ENCODE assay signal across 10 cellular contexts in genomic region chr1:46065405-46065804, GRCh38.
DNase-seq lines count a peak whose midpoint lies in the region; ATAC-seq and TF ChIP-seq lines count a peak whose summit lies in the region.
"Had no signal": no experiment of that assay in that cellular context is flagged by ENCODE, and none has a peak within 500 bp of the region (broad histone marks: within the 10 kb centered on the region; RNA-seq: fewer than 3 reads in every experiment).

No MANE protein-coding gene starts in this region.

- no peak overlapping the region for H3K4me3 ChIP-seq in osteoblast (ENCODE audit: insufficient read depth, low read length)
- H3K4me3 ChIP-seq in foreskin fibroblast (ENCODE audit: low read depth in 1 of 2, low read length in 2 of 2) = no peak overlapping the region

- H2AFZ ChIP-seq in osteoblast (ENCODE audit: low read length) = peak overlapping the region; percentile 39

- intact Hi-C loops in activated CD4-positive, alpha-beta T cell treated with anti-CD3 and anti-CD28 coated beads for 36 hours (cut with DNase I, micrococcal nuclease) = no loop called here
- intact Hi-C loops in left ventricle myocardium superior (cut with micrococcal nuclease) = no loop called here

- TF ChIP-seq CTCF in osteoblast (IDR thresholded peaks at IDR 0.05; ENCODE audit: extremely low read depth, low read depth, low read length) (no peak), foreskin fibroblast (IDR thresholded peaks at IDR 0.05; ENCODE audit: low read depth, low read length) (no peak)

- H3K9me3 Mint-ChIP-seq in activated CD4-positive, alpha-beta T cell treated with anti-CD3 and anti-CD28 coated beads for 36 hours (ENCODE audit: low read depth) = no peaks in the 10 kb centered on the region
- H3K9me3 Mint-ChIP-seq in activated T-helper 17 cell treated with anti-CD3 and anti-CD28 coated beads, Interleukin-2, amount 50 U/mL, for 72 hours = no peaks in the 10 kb centered on the region

- no peaks in the 10 kb centered on the region for H3K9me3 ChIP-seq in KOPT-K1 (ENCODE audit: insufficient read depth, low read length, poor library complexity, severe bottlenecking)
- H3K9me3 ChIP-seq in osteoblast (ENCODE audit: low read depth, low read length) = no peaks in the 10 kb centered on the region

- no peaks in the 10 kb centered on the region for H3K36me3 Mint-ChIP-seq in activated CD4-positive, alpha-beta T cell treated with anti-CD3 and anti-CD28 coated beads for 36 hours (ENCODE audit: low read depth)
- H3K36me3 Mint-ChIP-seq in activated T-helper 17 cell treated with anti-CD3 and anti-CD28 coated beads, Interleukin-2, amount 50 U/mL, for 72 hours (ENCODE audit: low read depth) = no peaks in the 10 kb centered on the region

- no peak overlapping the region for H3K4me3 Mint-ChIP-seq in activated CD4-positive, alpha-beta T cell treated with anti-CD3 and anti-CD28 coated beads for 36 hours
- peak overlapping the region; percentile 25 for H3K4me3 Mint-ChIP-seq in activated T-helper 17 cell treated with anti-CD3 and anti-CD28 coated beads, Interleukin-2, amount 50 U/mL, for 72 hours

- DNase-seq in activated CD4-positive, alpha-beta T cell treated with anti-CD3 and anti-CD28 coated beads for 36 hours = no peak
- DNase-seq in activated CD4-positive, alpha-beta T cell treated with anti-CD3 and anti-CD28 coated beads for 1 hour = no peak
- no peak for DNase-seq in osteoblast (ENCODE audit: insufficient read length, low spot score, missing footprints)
- no peak for DNase-seq in left ventricle myocardium superior
- no peak for DNase-seq in foreskin fibroblast
- DNase-seq: cerebellar nuclear complex, retina had no signal

- H3K27me3 ChIP-seq in osteoblast (ENCODE audit: insufficient read depth, low read length) = no peaks in the 10 kb centered on the region

- peak overlapping the region; percentile 18 for H3K27ac ChIP-seq in KOPT-K1 (ENCODE audit: low read depth, low read length, poor library complexity, severe bottlenecking)
- no peak overlapping the region for H3K27ac ChIP-seq in osteoblast (ENCODE audit: low read depth, low read length)

- H3K36me3 ChIP-seq in KOPT-K1 (ENCODE audit: insufficient read depth, low read length) (peaks cover 27% of the 10 kb centered on the region), osteoblast (ENCODE audit: insufficient read depth, low read length) (peaks cover 4% of the 10 kb centered on the region)

- peak; percentile 68 for ATAC-seq in activated CD4-positive, alpha-beta T cell treated with anti-CD3 and anti-CD28 coated beads for 36 hours
- ATAC-seq in activated T-helper 17 cell treated with anti-CD3 and anti-CD28 coated beads, Interleukin-2, amount 50 U/mL, for 72 hours (replicated peaks) = peak; percentile 71
- ATAC-seq in left ventricle myocardium superior (no peak), HG03159 (IDR thresholded peaks at IDR 0.05; ENCODE audit: unreplicated experiment) (no peak)

- H4K20me1 ChIP-seq in osteoblast (ENCODE audit: insufficient read depth, low read length) = no peaks in the 10 kb centered on the region

- no peaks in the 10 kb centered on the region for H3K79me2 ChIP-seq in osteoblast (ENCODE audit: insufficient read depth, low read length)

- peaks cover 18% of the 10 kb centered on the region for H3K4me1 Mint-ChIP-seq in activated CD4-positive, alpha-beta T cell treated with anti-CD3 and anti-CD28 coated beads for 36 hours
- H3K4me1 Mint-ChIP-seq in activated T-helper 17 cell treated with anti-CD3 and anti-CD28 coated beads, Interleukin-2, amount 50 U/mL, for 72 hours = peaks cover 4% of the 10 kb centered on the region

- no peaks in the 10 kb centered on the region for H3K27me3 Mint-ChIP-seq in activated CD4-positive, alpha-beta T cell treated with anti-CD3 and anti-CD28 coated beads for 36 hours
- H3K27me3 Mint-ChIP-seq in activated T-helper 17 cell treated with anti-CD3 and anti-CD28 coated beads, Interleukin-2, amount 50 U/mL, for 72 hours = no peaks in the 10 kb centered on the region

- H3K27ac Mint-ChIP-seq in activated CD4-positive, alpha-beta T cell treated with anti-CD3 and anti-CD28 coated beads for 36 hours = peak overlapping the region; percentile 20
- peak overlapping the region; percentile 23 for H3K27ac Mint-ChIP-seq in activated T-helper 17 cell treated with anti-CD3 and anti-CD28 coated beads, Interleukin-2, amount 50 U/mL, for 72 hours

- POLR2A ChIA-PET in activated CD4-positive, alpha-beta T cell treated with anti-CD3 and anti-CD28 coated beads for 36 hours (lab: Charles Lee) = no interaction called here

- no peak overlapping the region for H3K4me2 ChIP-seq in osteoblast (ENCODE audit: insufficient read depth, low read length)

- no peaks in the 10 kb centered on the region for H3K4me1 ChIP-seq in osteoblast (ENCODE audit: insufficient read depth, low read length)

- CTCF ChIA-PET in activated CD4-positive, alpha-beta T cell treated with anti-CD3 and anti-CD28 coated beads for 36 hours (lab: Charles Lee) = interaction anchor here (0.7 to 1.4 kb wide), 2 partner anchors 154 to 158 kb away, joined by 3 to 4 read pairs; no protein-coding TSS in a partner anchor

Comparison
In these comparisons a context has a peak if more than half of its experiments do, and no peak if none do; other contexts are left out.
1. ATAC-seq: peak in activated CD4-positive, alpha-beta T cell treated with anti-CD3 and anti-CD28 coated beads for 36 hours (single experiment) and activated T-helper 17 cell treated with anti-CD3 and anti-CD28 coated beads, Interleukin-2, amount 50 U/mL, for 72 hours (single experiment); none in left ventricle myocardium superior (single experiment) and HG03159 (single experiment).